In the genomic region with DNA sequence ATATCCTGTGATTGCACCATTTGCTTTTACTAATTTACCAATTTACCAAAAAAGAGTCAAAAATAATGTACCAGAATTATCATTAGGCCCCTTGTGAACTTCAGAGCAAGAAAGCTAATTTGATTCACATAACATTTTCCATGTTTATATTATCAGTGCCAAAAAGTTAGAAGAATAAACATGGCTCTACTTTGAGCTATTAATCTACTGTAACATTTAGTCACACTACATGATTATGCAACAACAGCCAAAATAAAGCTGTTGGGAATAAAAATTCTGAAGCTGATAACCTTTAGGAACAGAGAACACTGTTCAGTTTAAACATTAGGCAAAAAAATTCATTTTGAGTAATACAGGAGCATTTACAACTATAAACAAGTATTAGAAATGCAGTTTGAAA, we compare ENCODE assay signal across 30 cellular contexts.
DNase-seq lines count a peak whose midpoint lies in the region; ATAC-seq, FAIRE-seq and TF ChIP-seq lines count a peak whose summit lies in the region.
"Had no signal": no experiment of that assay in that cellular context is flagged by ENCODE, and none has a peak within 500 bp of the region (broad histone marks: within the 10 kb centered on the region; RNA-seq: fewer than 3 reads in every experiment).

No MANE protein-coding gene starts in this region.

- H3K36me3 ChIP-seq in heart right ventricle, result peaks cover 0 to 7% (median 0%) of the 10 kb centered on the region in 9 donors
- H3K36me3 ChIP-seq: cardiac muscle cell had no signal

- no peak overlapping the region for H3K27ac ChIP-seq in heart right ventricle
- H3K27ac ChIP-seq: A549, cardiac muscle cell, coronary artery, RWPE1, suprapubic skin had no signal

- FAIRE-seq in islet of Langerhans (lab: Jason Lieb, UNC), result peak; percentile 27

- peaks cover 0 to 15% (median 0%) of the 10 kb centered on the region in 11 donors for H3K9me3 ChIP-seq in heart right ventricle
- H3K9me3 ChIP-seq: A549, mucosa of descending colon, suprapubic skin had no signal

- no peak for DNase-seq in left ventricle myocardium superior
- DNase-seq in heart right ventricle, result no peak
- DNase-seq in fibroblast of gingiva (ENCODE audit: low read depth), result peak; percentile 29
- DNase-seq in CD1c-positive myeloid dendritic cell (ENCODE audit: extremely low spot score), result no peak
- DNase-seq in head of caudate nucleus, result no peak
- DNase-seq in stimulated activated CD8-positive, alpha-beta memory T cell treated with anti-CD3 and anti-CD28 coated beads, Interleukin-4, amount 100 ng/mL, for 48 hours, result no peak
- DNase-seq: activated B cell treated with CpG ODN at 0.5 μM for 24 hours; activated CD4-positive, alpha-beta T cell treated with anti-CD3 and anti-CD28 coated beads, Interleukin-2, amount 10 ng/mL, durations not matched to agents 7 days and 5 days; activated effector memory CD4-positive, alpha-beta T cell treated with Interleukin-2 at 50 U/mL for 16 hours; activated T-cell treated with anti-CD3 and anti-CD28 coated beads, Interleukin-2, amount 50 U/mL, for 1 hour; AML-193; anterior cingulate cortex; CD4-positive, alpha-beta memory T cell; effector CD8-positive, alpha-beta T cell; islet precursor cell; mucosa of descending colon; NCI-H1092 treated with DMSO at 0.1 percent for 48 hours; NCI-H187; NCI-H2171; small intestine; stimulated activated naive CD4-positive, alpha-beta T cell treated with Interleukin-2 at 50 U/mL for 16 hours had no signal

- intact Hi-C loops in left ventricle myocardium superior (cut with micrococcal nuclease) (loop anchor here (5.0 kb wide), 1 partner anchor 157 kb away; no protein-coding TSS in a partner anchor), heart right ventricle (cut with DNase I) (no loop called here), head of caudate nucleus (cut with DNase I) (no loop called here)

- ATAC-seq in left ventricle myocardium superior (peak; percentile 49), heart right ventricle (no peak), GM18867 (IDR thresholded peaks at IDR 0.05; ENCODE audit: unreplicated experiment) (no peak)
- ATAC-seq: A549; activated naive CD4-positive, alpha-beta T cell treated with anti-CD3 and anti-CD28 coated beads, Interleukin-2, amount 50 U/mL, for 72 hours; mucosa of descending colon; natural killer cell treated with Interleukin-12 subunit alpha and Interleukin-12 subunit beta and Interleukin-15 and Interleukin-18, amount 100 ng/mL, for 72 hours had no signal

- H3K27me3 ChIP-seq in heart right ventricle, result no peaks in the 10 kb centered on the region
- H3K27me3 ChIP-seq: cardiac muscle cell, suprapubic skin had no signal

- H3K4me1 ChIP-seq in heart right ventricle, result peaks cover 0 to 5% (median 0%) of the 10 kb centered on the region in 9 donors

- no peak overlapping the region for H3K4me3 ChIP-seq in heart right ventricle
- H3K4me3 ChIP-seq: A549, cardiac muscle cell, coronary artery, mucosa of descending colon, suprapubic skin had no signal

- no peak for TF ChIP-seq CTCF in heart right ventricle (IDR thresholded peaks at IDR 0.05)
